Comparison of ENCODE assay signal across 8 cellular contexts in the genomic region with DNA sequence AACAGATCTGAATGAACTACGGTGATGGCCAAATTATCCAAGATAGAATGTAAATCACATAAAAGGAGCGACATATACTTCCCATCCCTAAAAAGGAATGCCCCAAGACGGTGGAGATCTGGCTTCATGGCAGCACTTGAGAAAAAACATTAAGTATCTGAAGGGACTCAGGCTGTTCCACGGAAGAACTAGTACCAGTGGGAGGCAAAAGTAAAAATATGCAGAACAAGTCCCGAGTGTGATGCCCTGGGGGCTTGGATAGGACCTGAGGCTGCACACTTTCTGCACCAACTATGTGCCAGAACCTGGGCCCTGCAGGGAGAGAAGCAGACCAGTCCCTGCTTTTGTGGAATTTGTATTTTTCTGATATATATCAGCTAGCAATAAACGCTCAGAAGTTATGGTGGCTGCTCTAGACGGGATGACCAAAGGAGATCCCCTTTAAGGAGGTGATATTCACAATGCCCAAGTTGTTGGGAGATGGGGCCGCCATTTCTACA. TPM values are rescaled to one million over a fixed set of nuclear protein-coding genes. Genes with fewer than 3 reads are reported as not detected.
DNase-seq lines count a peak whose midpoint lies in the region; ATAC-seq and TF ChIP-seq lines count a peak whose summit lies in the region.

No MANE protein-coding gene starts in this region.

- ATAC-seq in GM19452 (IDR thresholded peaks at IDR 0.05; ENCODE audit: unreplicated experiment) = no peak
- no peak for ATAC-seq in HG02840 (IDR thresholded peaks at IDR 0.05; ENCODE audit: low FRiP score, unreplicated experiment)

- peak overlapping the region; percentile 80 for H3K4me3 Mint-ChIP-seq in nephron progenitor cell

- TF ChIP-seq CTCF in GM12864 (IDR thresholded peaks at IDR 0.05; ENCODE audit: low read depth, low read length, missing control alignments) = no peak
- no peak for TF ChIP-seq CTCF in nephron progenitor cell (IDR thresholded peaks at IDR 0.05)
- TF ChIP-seq CTCF in GM10266 (IDR thresholded peaks at IDR 0.05; ENCODE audit: control insufficient read depth, insufficient read depth, low read depth, missing control alignments) = no peak

- peak overlapping the region; percentile 55 for H3K4me3 ChIP-seq in GM12864 (ENCODE audit: low read depth, low read length)
- H3K4me3 ChIP-seq in Jurkat, Clone E6-1 (ENCODE audit: low read length) = peak overlapping the region; percentile 93

- peaks cover 37% of the 10 kb centered on the region for H3K4me1 Mint-ChIP-seq in nephron progenitor cell

- peaks cover 17% of the 10 kb centered on the region for H3K9me3 Mint-ChIP-seq in nephron progenitor cell

- peaks cover 49% of the 10 kb centered on the region for H3K36me3 Mint-ChIP-seq in nephron progenitor cell (ENCODE audit: low read depth)

- no peak for DNase-seq in GM12864 (ENCODE audit: low read depth)
- DNase-seq in Jurkat, Clone E6-1 (ENCODE audit: low read depth, low spot score) = no peak
- DNase-seq in nephron progenitor cell = no peak
- DNase-seq in GM10266 (ENCODE audit: extremely low spot score) = no peak
- no peak for DNase-seq in effector CD8-positive, alpha-beta T cell (lab: John Stamatoyannopoulos, UW)

- peak overlapping the region; percentile 97 for H3K27ac ChIP-seq in cingulate gyrus (ENCODE audit: low read depth, low read length)

- peaks cover 11% of the 10 kb centered on the region for H3K27me3 Mint-ChIP-seq in nephron progenitor cell (ENCODE audit: low read depth, poor library complexity)

- no peak overlapping the region for H3K27ac Mint-ChIP-seq in nephron progenitor cell

RNA-seq across cellular contexts. Expression of a gene that starts 0.5 kb away (rescaled TPM):
- polyA plus RNA-seq in Jurkat, Clone E6-1 (2012; ENCODE audit: insufficient read depth, insufficient read length) = 665 TPM

RNA-seq across cellular contexts. Expression of a gene that starts 1.9 kb away (rescaled TPM):
- 16.9 TPM for polyA plus RNA-seq in Jurkat, Clone E6-1 (2012; ENCODE audit: insufficient read depth, insufficient read length)

RNA-seq across cellular contexts. Expression of a gene that starts 14.4 kb away (rescaled TPM):
- polyA plus RNA-seq in Jurkat, Clone E6-1 (2012; ENCODE audit: insufficient read depth, insufficient read length) = 17.6 TPM

RNA-seq across cellular contexts. Expression of a gene that starts 27.4 kb away (rescaled TPM):
- polyA plus RNA-seq in Jurkat, Clone E6-1 (2012; ENCODE audit: insufficient read depth, insufficient read length) = 2.6 TPM

RNA-seq across cellular contexts. Expression of a gene that starts 52.7 kb away (rescaled TPM):
- polyA plus RNA-seq in Jurkat, Clone E6-1 (2012; ENCODE audit: insufficient read depth, insufficient read length) = 103 TPM
